9 cellular contexts compared by ENCODE assay signal in genomic region chr20:23082846-23083552, GRCh38. TPM values are rescaled to one million over a fixed set of nuclear protein-coding genes. Genes with fewer than 3 reads are reported as not detected.
DNase-seq lines count a peak whose midpoint lies in the region; ATAC-seq and TF ChIP-seq lines count a peak whose summit lies in the region.
"Had no signal": no experiment of that assay in that cellular context is flagged by ENCODE, and none has a peak within 500 bp of the region (broad histone marks: within the 10 kb centered on the region; RNA-seq: fewer than 3 reads in every experiment).

No MANE protein-coding gene starts in this region.

- H3K9me3 Mint-ChIP-seq in endodermal cell (no peaks in the 10 kb centered on the region), nephron progenitor cell (no peaks in the 10 kb centered on the region)
- H3K9me3 Mint-ChIP-seq: stimulated activated naive B cell treated with anti-CD40 and anti-IgM and Interleukin-4, amounts not matched to agents 10 μg/mL and 1 μg/mL and 100 μg/mL, for 72 hours had no signal

- TF ChIP-seq CTCF in endodermal cell (conservative IDR thresholded peaks at IDR 0.05) (no peak), mucosa of descending colon (IDR thresholded peaks at IDR 0.05) (no peak), uterus (IDR thresholded peaks at IDR 0.05) (no peak), nephron progenitor cell (IDR thresholded peaks at IDR 0.05) (no peak)

- H3K27ac Mint-ChIP-seq in endodermal cell (no peak overlapping the region), nephron progenitor cell (no peak overlapping the region)
- H3K27ac Mint-ChIP-seq: stimulated activated naive B cell treated with anti-CD40 and anti-IgM and Interleukin-4, amounts not matched to agents 10 μg/mL and 1 μg/mL and 100 μg/mL, for 72 hours had no signal

- peak; percentile 60 for DNase-seq in Right ventricle myocardium superior
- DNase-seq in cardiac septum (ENCODE audit: low spot score), result no peak
- peak; percentile 72 for DNase-seq in endodermal cell
- DNase-seq in mucosa of descending colon, result no peak
- DNase-seq in uterus, result peak in 1 of 2 donors; percentile 72
- DNase-seq in CD1c-positive myeloid dendritic cell (ENCODE audit: extremely low spot score), result no peak
- no peak for DNase-seq in Ammon's horn (ENCODE audit: low spot score)
- no peak for DNase-seq in nephron progenitor cell
- DNase-seq: stimulated activated naive B cell treated with anti-CD40 and anti-IgM and Interleukin-4, amounts not matched to agents 10 μg/mL and 1 μg/mL and 100 μg/mL, for 72 hours had no signal

- intact Hi-C loops in Right ventricle myocardium superior (cut with DNase I) (no loop called here), cardiac septum (cut with DNase I) (no loop called here), mucosa of descending colon (cut with DNase I, micrococcal nuclease) (no loop called here), uterus (cut with DNase I; ENCODE audit: low total_unique reads) (no loop called here)

- TF ChIP-seq POLR2A in uterus (IDR thresholded peaks at IDR 0.05), result peak in 1 of 2 donors; percentile 16

- no peak overlapping the region for H3K27ac ChIP-seq in endodermal cell (ENCODE audit: low read depth, low read length)
- peak overlapping the region; percentile 84 to 85 for H3K27ac ChIP-seq in uterus

- H3K9me3 ChIP-seq in endodermal cell (ENCODE audit: control insufficient read depth, low read length), result no peaks in the 10 kb centered on the region
- H3K9me3 ChIP-seq in mucosa of descending colon, result no peaks in the 10 kb centered on the region
- no peaks in the 10 kb centered on the region for H3K9me3 ChIP-seq in uterus

- no peaks in the 10 kb centered on the region for H3K27me3 Mint-ChIP-seq in endodermal cell (ENCODE audit: insufficient read depth)
- peaks cover 7% of the 10 kb centered on the region for H3K27me3 Mint-ChIP-seq in nephron progenitor cell (ENCODE audit: low read depth, poor library complexity)

- peaks cover 8% of the 10 kb centered on the region for H3K4me1 Mint-ChIP-seq in endodermal cell
- H3K4me1 Mint-ChIP-seq in nephron progenitor cell, result peaks cover 35% of the 10 kb centered on the region

- H3K4me3 ChIP-seq in endodermal cell (ENCODE audit: low read length) (no peak overlapping the region), mucosa of descending colon (no peak overlapping the region), uterus (peak overlapping the region; percentile 12 to 27)

- H3K27me3 ChIP-seq in endodermal cell (ENCODE audit: control insufficient read depth, insufficient read depth, low read length, poor library complexity, severe bottlenecking) (no peaks in the 10 kb centered on the region), uterus (no peaks in the 10 kb centered on the region)

- H3K36me3 Mint-ChIP-seq in endodermal cell (ENCODE audit: low read depth), result no peaks in the 10 kb centered on the region
- no peaks in the 10 kb centered on the region for H3K36me3 Mint-ChIP-seq in nephron progenitor cell (ENCODE audit: low read depth)
- H3K36me3 Mint-ChIP-seq: stimulated activated naive B cell treated with anti-CD40 and anti-IgM and Interleukin-4, amounts not matched to agents 10 μg/mL and 1 μg/mL and 100 μg/mL, for 72 hours had no signal

- 70 to 73% methylated on average over 7 to 8 of the region's 9 CpGs for WGBS in endodermal cell (ENCODE audit: insufficient coverage in 1 of 2, insufficient read length in 1 of 2), 2 experiments

- H3K4me1 ChIP-seq in endodermal cell (ENCODE audit: control insufficient read depth, insufficient read depth, low read length) (peaks cover 3% of the 10 kb centered on the region), mucosa of descending colon (ENCODE audit: low read depth) (no peaks in the 10 kb centered on the region), uterus (no peaks in the 10 kb centered on the region)

- no peak overlapping the region for H3K4me3 Mint-ChIP-seq in endodermal cell
- H3K4me3 Mint-ChIP-seq in nephron progenitor cell, result no peak overlapping the region
- H3K4me3 Mint-ChIP-seq: stimulated activated naive B cell treated with anti-CD40 and anti-IgM and Interleukin-4, amounts not matched to agents 10 μg/mL and 1 μg/mL and 100 μg/mL, for 72 hours had no signal

- ATAC-seq in Right ventricle myocardium superior (ENCODE audit: poor library complexity), result peak; percentile 28
- ATAC-seq in mucosa of descending colon, result peak; percentile 14
- ATAC-seq: stimulated activated naive B cell treated with anti-CD40 and anti-IgM and Interleukin-4, amounts not matched to agents 10 μg/mL and 1 μg/mL and 100 μg/mL, for 72 hours had no signal

- no peak overlapping the region for H3K9ac ChIP-seq in endodermal cell (ENCODE audit: extremely low read depth, low read length, poor library complexity, severe bottlenecking)

- no peaks in the 10 kb centered on the region for H3K36me3 ChIP-seq in endodermal cell (ENCODE audit: control insufficient read depth, insufficient read depth, low read length)
- no peaks in the 10 kb centered on the region for H3K36me3 ChIP-seq in mucosa of descending colon (ENCODE audit: low read depth)
- H3K36me3 ChIP-seq in uterus, result no peaks in the 10 kb centered on the region

RNA-seq across cellular contexts. Expression of gene CD93, which starts 3.1 kb away (rescaled TPM):
- 37.0 TPM for total RNA-seq in Right ventricle myocardium superior
- 40.3 TPM for total RNA-seq in cardiac septum
- under 1 TPM in 1 of 2 donors, not detected in 1; 0.04 TPM for total RNA-seq in endodermal cell
- polyA plus RNA-seq in endodermal cell (2013, experiment 1 of 2), result 0.07 TPM
- polyA plus RNA-seq in endodermal cell (2013, experiment 2 of 2), result 0.04 TPM
- 10 to 100 TPM in 2 of 3 donors, 1 to 10 TPM in 1; 7.6 to 24.2 (median 20.1) TPM for total RNA-seq in mucosa of descending colon
- total RNA-seq in uterus, result 100 to 1,000 TPM in 1 of 4 donors, 10 to 100 TPM in 3; 49.1 to 100 (median 76.4) TPM

RNA-seq across cellular contexts. Expression of gene THBD, which starts 33.5 kb away (rescaled TPM):
- 11.8 TPM for total RNA-seq in Right ventricle myocardium superior
- total RNA-seq in cardiac septum, result 27.0 TPM
- 1 to 10 TPM; 1.2 to 2.0 TPM for total RNA-seq in endodermal cell
- 0.68 TPM for polyA plus RNA-seq in endodermal cell (2013, experiment 1 of 2)
- 0.75 TPM for polyA plus RNA-seq in endodermal cell (2013, experiment 2 of 2)
- 1 to 10 TPM; 1.8 to 8.8 (median 5.9) TPM for total RNA-seq in mucosa of descending colon
- 10 to 100 TPM in 3 of 4 donors, 1 to 10 TPM in 1; 8.6 to 42.6 (median 28.4) TPM for total RNA-seq in uterus

RNA-seq across cellular contexts. Expression of gene SSTR4, which starts 47.9 kb away (rescaled TPM):
- not detected for total RNA-seq in Right ventricle myocardium superior
- not detected for total RNA-seq in cardiac septum
- under 1 TPM in 1 of 2 donors, not detected in 1; 0.40 TPM for total RNA-seq in endodermal cell
- polyA plus RNA-seq in endodermal cell (2013, experiment 1 of 2), result not detected
- polyA plus RNA-seq in endodermal cell (2013, experiment 2 of 2), result not detected
- under 1 TPM in 1 of 3 donors, not detected in 2; 0.19 TPM for total RNA-seq in mucosa of descending colon
- not detected for total RNA-seq in uterus

Comparison
In these comparisons a context has a peak if more than half of its experiments do, and no peak if none do; other contexts are left out.
1. DNase-seq: peak in Right ventricle myocardium superior (single experiment) and endodermal cell (single experiment); none in cardiac septum (single experiment), mucosa of descending colon (0 of 3), CD1c-positive myeloid dendritic cell (single experiment), Ammon's horn (single experiment) and nephron progenitor cell (single experiment).
2. H3K4me3 ChIP-seq: peak in uterus (2 of 2); none in endodermal cell (single experiment) and mucosa of descending colon (single experiment).
3. RNA of gene CD93, which starts 3.1 kb away (total RNA-seq): 49.1 to 100 TPM in uterus, 40.3 TPM in cardiac septum (single experiment), 37.0 TPM in Right ventricle myocardium superior (single experiment) and 7.6 to 24.2 TPM in mucosa of descending colon; 0.04 TPM in endodermal cell; every median in the first group is over 4 times any median in the second.